Comparison of ENCODE assay signal across 1 cellular context in the genomic region with DNA sequence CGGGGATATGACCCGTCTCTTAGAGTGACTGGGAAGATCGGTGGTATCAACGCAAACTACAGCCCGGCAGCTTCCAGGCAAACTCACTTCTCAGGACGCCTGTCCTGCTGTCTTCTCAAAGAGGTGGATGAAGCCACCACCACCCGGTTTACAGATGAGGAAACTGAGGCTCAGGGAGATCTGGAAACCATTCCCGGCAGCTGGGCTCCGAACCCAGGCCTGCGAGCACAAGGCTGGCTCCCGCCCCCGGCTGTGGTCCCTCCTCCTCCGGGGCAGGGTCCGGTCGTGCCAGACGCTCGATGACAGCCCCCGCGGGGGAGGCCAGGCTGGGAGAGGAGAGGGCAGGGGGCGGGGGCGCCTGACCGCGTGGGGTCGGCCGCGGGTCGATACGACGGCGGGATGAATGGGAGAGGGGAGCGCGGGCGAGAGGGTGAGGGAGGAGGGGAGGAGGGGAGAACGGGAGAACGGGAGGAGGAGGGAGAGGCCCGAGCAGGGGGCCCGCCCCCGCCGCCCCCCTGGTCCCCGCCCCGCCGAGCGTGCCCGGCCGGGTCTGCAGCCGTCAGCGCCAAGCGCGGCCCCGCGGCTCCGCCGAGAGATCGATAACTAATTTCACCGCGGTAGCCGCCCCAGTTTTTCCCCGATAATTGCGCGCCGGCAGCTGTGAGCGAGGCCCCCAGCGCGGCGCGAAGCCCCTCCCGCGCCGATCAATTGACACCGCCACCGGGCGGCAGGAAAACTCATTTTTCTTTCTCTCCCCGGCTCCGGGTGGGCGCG.
TF ChIP-seq lines count a peak whose summit lies in the region.

No MANE protein-coding gene starts in this region.

TF ChIP-seq in HepG2, 621 proteins besides CTCF, POLR2A, EP300 and RAD21 (continued from another document and continues in another):
- TF ChIP-seq, protein P1, sequence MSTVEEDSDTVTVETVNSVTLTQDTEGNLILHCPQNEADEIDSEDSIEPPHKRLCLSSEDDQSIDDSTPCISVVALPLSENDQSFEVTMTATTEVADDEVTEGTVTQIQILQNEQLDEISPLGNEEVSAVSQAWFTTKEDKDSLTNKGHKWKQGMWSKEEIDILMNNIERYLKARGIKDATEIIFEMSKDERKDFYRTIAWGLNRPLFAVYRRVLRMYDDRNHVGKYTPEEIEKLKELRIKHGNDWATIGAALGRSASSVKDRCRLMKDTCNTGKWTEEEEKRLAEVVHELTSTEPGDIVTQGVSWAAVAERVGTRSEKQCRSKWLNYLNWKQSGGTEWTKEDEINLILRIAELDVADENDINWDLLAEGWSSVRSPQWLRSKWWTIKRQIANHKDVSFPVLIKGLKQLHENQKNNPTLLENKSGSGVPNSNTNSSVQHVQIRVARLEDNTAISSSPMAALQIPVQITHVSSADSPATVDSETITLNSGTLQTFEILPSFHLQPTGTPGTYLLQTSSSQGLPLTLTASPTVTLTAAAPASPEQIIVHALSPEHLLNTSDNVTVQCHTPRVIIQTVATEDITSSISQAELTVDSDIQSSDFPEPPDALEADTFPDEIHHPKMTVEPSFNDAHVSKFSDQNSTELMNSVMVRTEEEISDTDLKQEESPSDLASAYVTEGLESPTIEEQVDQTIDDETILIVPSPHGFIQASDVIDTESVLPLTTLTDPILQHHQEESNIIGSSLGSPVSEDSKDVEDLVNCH (CRISPR knock-in tag; IDR thresholded peaks at IDR 0.05) = no peak
- TF ChIP-seq ZNF256 (CRISPR knock-in tag; conservative IDR thresholded peaks at IDR 0.05) = no peak
- no peak for TF ChIP-seq ISX (CRISPR knock-in tag; conservative IDR thresholded peaks at IDR 0.05)
- TF ChIP-seq ZNF782 (CRISPR knock-in tag; IDR thresholded peaks at IDR 0.05; ENCODE audit: borderline replicate concordance) = no peak
- no peak for TF ChIP-seq FOXK1 (CRISPR knock-in tag; IDR thresholded peaks at IDR 0.05; ENCODE audit: borderline replicate concordance, low read depth)
- TF ChIP-seq, protein P2, sequence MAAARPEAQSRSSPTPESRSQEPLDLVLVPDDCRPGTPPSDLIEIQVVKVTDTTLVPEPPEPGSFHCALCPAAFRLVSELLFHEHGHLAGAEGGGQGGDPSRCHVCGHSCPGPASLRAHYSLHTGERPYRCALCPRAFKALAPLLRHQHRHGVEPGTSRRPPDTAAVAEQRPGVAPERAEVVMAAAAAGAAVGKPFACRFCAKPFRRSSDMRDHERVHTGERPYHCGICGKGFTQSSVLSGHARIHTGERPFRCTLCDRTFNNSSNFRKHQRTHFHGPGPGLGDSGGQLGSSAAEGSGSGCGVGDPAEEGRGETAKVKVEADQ (CRISPR knock-in tag; IDR thresholded peaks at IDR 0.05; ENCODE audit: borderline replicate concordance) = 0 out of 2 replicates have a peak, but pooled peaks have one; percentile 36
- no peak for TF ChIP-seq SOX6 (IDR thresholded peaks at IDR 0.05)
- peak; percentile 58 for TF ChIP-seq SOX6 (CRISPR knock-in tag; IDR thresholded peaks at IDR 0.05)
- TF ChIP-seq, protein P3, sequence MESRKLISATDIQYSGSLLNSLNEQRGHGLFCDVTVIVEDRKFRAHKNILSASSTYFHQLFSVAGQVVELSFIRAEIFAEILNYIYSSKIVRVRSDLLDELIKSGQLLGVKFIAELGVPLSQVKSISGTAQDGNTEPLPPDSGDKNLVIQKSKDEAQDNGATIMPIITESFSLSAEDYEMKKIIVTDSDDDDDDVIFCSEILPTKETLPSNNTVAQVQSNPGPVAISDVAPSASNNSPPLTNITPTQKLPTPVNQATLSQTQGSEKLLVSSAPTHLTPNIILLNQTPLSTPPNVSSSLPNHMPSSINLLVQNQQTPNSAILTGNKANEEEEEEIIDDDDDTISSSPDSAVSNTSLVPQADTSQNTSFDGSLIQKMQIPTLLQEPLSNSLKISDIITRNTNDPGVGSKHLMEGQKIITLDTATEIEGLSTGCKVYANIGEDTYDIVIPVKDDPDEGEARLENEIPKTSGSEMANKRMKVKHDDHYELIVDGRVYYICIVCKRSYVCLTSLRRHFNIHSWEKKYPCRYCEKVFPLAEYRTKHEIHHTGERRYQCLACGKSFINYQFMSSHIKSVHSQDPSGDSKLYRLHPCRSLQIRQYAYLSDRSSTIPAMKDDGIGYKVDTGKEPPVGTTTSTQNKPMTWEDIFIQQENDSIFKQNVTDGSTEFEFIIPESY (CRISPR knock-in tag; IDR thresholded peaks at IDR 0.05) = no peak
- TF ChIP-seq CC2D1A (CRISPR knock-in tag; IDR thresholded peaks at IDR 0.05) = no peak
- TF ChIP-seq NONO (IDR thresholded peaks at IDR 0.05) = no peak
- TF ChIP-seq NONO (CRISPR knock-in tag; conservative IDR thresholded peaks at IDR 0.05) = peak; percentile 79
- peak; percentile 54; the same call in 1 of the 2 replicates for TF ChIP-seq REPIN1 (CRISPR knock-in tag; IDR thresholded peaks at IDR 0.05; ENCODE audit: borderline replicate concordance, low read depth)
- TF ChIP-seq ZNF253 (CRISPR knock-in tag; IDR thresholded peaks at IDR 0.05; ENCODE audit: borderline replicate concordance) = no peak
- TF ChIP-seq ZSCAN29 (CRISPR knock-in tag; conservative IDR thresholded peaks at IDR 0.05) = no peak
- no peak for TF ChIP-seq EED (CRISPR knock-in tag; IDR thresholded peaks at IDR 0.05)
- TF ChIP-seq SP5 (CRISPR knock-in tag; IDR thresholded peaks at IDR 0.05; ENCODE audit: borderline replicate concordance, low read depth) = peak; percentile 54; the same call in 1 of the 2 replicates
- TF ChIP-seq, protein P4, sequence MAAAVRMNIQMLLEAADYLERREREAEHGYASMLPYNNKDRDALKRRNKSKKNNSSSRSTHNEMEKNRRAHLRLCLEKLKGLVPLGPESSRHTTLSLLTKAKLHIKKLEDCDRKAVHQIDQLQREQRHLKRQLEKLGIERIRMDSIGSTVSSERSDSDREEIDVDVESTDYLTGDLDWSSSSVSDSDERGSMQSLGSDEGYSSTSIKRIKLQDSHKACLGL (CRISPR knock-in tag; IDR thresholded peaks at IDR 0.05) = 0 out of 2 replicates have a peak, but pooled peaks have one; percentile 16
- no peak for TF ChIP-seq ARHGAP35 (CRISPR knock-in tag; IDR thresholded peaks at IDR 0.05; ENCODE audit: borderline replicate concordance)
- TF ChIP-seq ELF1 (CRISPR knock-in tag; IDR thresholded peaks at IDR 0.05) = no peak
- TF ChIP-seq TCF12 (IDR thresholded peaks at IDR 0.05) = no peak
- peak; percentile 68 for TF ChIP-seq TCF12 (CRISPR knock-in tag; IDR thresholded peaks at IDR 0.05)
- peak; percentile 52 for TF ChIP-seq HNF4A (CRISPR knock-in tag; IDR thresholded peaks at IDR 0.05)
- TF ChIP-seq, protein P5, sequence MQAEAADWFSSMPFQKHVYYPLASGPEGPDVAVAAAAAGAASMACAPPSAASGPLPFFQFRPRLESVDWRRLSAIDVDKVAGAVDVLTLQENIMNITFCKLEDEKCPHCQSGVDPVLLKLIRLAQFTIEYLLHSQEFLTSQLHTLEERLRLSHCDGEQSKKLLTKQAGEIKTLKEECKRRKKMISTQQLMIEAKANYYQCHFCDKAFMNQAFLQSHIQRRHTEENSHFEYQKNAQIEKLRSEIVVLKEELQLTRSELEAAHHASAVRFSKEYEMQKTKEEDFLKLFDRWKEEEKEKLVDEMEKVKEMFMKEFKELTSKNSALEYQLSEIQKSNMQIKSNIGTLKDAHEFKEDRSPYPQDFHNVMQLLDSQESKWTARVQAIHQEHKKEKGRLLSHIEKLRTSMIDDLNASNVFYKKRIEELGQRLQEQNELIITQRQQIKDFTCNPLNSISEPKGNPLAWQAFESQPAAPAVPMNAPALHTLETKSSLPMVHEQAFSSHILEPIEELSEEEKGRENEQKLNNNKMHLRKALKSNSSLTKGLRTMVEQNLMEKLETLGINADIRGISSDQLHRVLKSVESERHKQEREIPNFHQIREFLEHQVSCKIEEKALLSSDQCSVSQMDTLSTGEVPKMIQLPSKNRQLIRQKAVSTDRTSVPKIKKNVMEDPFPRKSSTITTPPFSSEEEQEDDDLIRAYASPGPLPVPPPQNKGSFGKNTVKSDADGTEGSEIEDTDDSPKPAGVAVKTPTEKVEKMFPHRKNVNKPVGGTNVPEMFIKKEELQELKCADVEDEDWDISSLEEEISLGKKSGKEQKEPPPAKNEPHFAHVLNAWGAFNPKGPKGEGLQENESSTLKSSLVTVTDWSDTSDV (CRISPR knock-in tag; IDR thresholded peaks at IDR 0.05) = peak; percentile 19; the same call in 1 of the 2 replicates
- TF ChIP-seq, protein P6, sequence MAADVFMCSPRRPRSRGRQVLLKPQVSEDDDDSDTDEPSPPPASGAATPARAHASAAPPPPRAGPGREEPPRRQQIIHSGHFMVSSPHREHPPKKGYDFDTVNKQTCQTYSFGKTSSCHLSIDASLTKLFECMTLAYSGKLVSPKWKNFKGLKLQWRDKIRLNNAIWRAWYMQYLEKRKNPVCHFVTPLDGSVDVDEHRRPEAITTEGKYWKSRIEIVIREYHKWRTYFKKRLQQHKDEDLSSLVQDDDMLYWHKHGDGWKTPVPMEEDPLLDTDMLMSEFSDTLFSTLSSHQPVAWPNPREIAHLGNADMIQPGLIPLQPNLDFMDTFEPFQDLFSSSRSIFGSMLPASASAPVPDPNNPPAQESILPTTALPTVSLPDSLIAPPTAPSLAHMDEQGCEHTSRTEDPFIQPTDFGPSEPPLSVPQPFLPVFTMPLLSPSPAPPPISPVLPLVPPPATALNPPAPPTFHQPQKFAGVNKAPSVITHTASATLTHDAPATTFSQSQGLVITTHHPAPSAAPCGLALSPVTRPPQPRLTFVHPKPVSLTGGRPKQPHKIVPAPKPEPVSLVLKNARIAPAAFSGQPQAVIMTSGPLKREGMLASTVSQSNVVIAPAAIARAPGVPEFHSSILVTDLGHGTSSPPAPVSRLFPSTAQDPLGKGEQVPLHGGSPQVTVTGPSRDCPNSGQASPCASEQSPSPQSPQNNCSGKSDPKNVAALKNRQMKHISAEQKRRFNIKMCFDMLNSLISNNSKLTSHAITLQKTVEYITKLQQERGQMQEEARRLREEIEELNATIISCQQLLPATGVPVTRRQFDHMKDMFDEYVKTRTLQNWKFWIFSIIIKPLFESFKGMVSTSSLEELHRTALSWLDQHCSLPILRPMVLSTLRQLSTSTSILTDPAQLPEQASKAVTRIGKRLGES (CRISPR knock-in tag; IDR thresholded peaks at IDR 0.05; ENCODE audit: borderline replicate concordance) = no peak
- no peak; the same call in 1 of the 2 replicates for TF ChIP-seq JDP2 (CRISPR knock-in tag; IDR thresholded peaks at IDR 0.05; ENCODE audit: borderline replicate concordance)
- TF ChIP-seq, protein P7, sequence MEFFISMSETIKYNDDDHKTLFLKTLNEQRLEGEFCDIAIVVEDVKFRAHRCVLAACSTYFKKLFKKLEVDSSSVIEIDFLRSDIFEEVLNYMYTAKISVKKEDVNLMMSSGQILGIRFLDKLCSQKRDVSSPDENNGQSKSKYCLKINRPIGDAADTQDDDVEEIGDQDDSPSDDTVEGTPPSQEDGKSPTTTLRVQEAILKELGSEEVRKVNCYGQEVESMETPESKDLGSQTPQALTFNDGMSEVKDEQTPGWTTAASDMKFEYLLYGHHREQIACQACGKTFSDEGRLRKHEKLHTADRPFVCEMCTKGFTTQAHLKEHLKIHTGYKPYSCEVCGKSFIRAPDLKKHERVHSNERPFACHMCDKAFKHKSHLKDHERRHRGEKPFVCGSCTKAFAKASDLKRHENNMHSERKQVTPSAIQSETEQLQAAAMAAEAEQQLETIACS (CRISPR knock-in tag; IDR thresholded peaks at IDR 0.05) = peak; percentile 45; the same call in 1 of the 2 replicates
- TF ChIP-seq HNF4G (IDR thresholded peaks at IDR 0.05; ENCODE audit: borderline replicate concordance, low read depth, low read length) = peak; percentile 48
- no peak for TF ChIP-seq HNF4G (CRISPR knock-in tag; IDR thresholded peaks at IDR 0.05; ENCODE audit: borderline replicate concordance, low read depth)
- TF ChIP-seq ZKSCAN5 (CRISPR knock-in tag; IDR thresholded peaks at IDR 0.05) = no peak
- no peak for TF ChIP-seq SP4 (CRISPR knock-in tag; IDR thresholded peaks at IDR 0.05)
- TF ChIP-seq, protein P8, sequence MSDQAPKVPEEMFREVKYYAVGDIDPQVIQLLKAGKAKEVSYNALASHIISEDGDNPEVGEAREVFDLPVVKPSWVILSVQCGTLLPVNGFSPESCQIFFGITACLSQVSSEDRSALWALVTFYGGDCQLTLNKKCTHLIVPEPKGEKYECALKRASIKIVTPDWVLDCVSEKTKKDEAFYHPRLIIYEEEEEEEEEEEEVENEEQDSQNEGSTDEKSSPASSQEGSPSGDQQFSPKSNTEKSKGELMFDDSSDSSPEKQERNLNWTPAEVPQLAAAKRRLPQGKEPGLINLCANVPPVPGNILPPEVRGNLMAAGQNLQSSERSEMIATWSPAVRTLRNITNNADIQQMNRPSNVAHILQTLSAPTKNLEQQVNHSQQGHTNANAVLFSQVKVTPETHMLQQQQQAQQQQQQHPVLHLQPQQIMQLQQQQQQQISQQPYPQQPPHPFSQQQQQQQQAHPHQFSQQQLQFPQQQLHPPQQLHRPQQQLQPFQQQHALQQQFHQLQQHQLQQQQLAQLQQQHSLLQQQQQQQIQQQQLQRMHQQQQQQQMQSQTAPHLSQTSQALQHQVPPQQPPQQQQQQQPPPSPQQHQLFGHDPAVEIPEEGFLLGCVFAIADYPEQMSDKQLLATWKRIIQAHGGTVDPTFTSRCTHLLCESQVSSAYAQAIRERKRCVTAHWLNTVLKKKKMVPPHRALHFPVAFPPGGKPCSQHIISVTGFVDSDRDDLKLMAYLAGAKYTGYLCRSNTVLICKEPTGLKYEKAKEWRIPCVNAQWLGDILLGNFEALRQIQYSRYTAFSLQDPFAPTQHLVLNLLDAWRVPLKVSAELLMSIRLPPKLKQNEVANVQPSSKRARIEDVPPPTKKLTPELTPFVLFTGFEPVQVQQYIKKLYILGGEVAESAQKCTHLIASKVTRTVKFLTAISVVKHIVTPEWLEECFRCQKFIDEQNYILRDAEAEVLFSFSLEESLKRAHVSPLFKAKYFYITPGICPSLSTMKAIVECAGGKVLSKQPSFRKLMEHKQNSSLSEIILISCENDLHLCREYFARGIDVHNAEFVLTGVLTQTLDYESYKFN (CRISPR knock-in tag; conservative IDR thresholded peaks at IDR 0.05) = peak; percentile 89
- peak; percentile 49 for TF ChIP-seq MED1 (CRISPR knock-in tag; IDR thresholded peaks at IDR 0.05)
- TF ChIP-seq, protein P9, sequence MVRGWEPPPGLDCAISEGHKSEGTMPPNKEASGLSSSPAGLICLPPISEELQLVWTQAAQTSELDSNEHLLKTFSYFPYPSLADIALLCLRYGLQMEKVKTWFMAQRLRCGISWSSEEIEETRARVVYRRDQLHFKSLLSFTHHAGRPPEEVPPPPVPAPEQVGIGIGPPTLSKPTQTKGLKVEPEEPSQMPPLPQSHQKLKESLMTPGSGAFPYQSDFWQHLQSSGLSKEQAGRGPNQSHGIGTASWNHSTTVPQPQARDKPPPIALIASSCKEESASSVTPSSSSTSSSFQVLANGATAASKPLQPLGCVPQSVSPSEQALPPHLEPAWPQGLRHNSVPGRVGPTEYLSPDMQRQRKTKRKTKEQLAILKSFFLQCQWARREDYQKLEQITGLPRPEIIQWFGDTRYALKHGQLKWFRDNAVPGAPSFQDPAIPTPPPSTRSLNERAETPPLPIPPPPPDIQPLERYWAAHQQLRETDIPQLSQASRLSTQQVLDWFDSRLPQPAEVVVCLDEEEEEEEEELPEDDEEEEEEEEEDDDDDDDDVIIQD (CRISPR knock-in tag; IDR thresholded peaks at IDR 0.05; ENCODE audit: low read depth) = no peak
